ENCODE assay signal across 7 cellular contexts in the genomic region with DNA sequence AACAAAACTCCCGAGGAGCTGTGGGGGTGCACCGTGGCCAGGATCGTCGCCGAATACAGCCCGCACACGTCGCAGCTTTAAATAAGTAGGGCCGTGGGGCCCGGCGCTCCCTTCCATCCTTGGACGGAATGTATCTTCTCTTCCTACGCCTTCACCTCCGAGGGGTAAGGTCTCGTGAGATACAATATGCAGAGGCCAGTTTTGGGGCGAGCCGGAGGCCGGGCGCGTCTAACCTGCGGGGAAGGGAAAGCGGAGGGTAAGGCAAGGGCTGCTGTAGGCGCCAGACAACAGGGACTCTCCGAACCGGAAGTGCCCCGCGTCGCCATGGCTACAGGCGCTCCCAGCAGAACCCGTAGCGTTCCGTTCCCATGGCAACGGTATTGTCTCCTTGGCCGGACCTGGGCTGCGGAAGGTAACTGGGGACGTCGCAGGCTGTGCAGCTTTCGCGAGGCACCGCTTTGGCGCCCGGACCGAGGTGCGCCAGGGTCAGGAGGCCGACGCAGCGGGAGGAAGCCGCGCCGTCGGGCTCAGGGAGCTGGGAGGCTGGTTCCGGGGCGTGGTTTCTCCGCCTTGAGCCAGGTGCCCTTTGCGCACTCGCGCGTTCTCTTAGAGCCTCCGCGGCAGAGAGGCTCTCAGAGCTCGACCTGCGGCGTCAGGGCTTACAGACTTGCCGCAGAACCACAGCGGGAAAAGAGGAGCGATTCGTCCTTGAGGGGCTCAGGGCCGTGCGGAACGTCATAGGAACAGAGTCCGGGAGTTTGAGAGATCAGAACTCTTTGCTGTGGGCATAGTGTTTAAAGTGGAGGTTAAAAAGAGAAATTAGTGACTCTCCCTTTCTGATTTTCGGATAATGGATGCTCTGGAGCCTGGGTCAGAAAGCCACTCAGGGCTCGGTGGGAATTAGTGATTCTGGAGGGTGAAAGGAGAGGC. TPM values are rescaled to one million over a fixed set of nuclear protein-coding genes. Genes with fewer than 3 reads are reported as not detected.
DNase-seq lines count a peak whose midpoint lies in the region; ATAC-seq, FAIRE-seq and TF ChIP-seq lines count a peak whose summit lies in the region.

A gene with protein sequence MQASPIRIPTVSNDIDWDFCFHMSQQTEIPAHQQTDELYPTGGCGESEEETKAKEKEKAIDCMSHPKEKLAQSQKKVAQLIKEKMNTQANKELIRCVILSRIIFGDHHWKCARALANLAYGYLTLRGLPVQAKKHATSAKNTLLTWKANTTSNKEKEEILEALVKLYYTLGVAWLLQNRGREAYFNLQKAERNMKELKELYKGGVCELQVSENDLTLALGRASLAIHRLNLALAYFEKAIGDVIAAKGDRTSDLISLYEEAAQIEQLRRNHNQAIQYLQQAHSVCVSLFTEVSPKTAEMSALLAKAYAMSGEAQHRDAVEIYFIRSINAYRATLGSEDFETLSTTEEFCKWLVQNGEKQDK (plus strand): TSS at position 380 of the 930 bp plus-strand sequence. CDS start 1,508 bp downstream, outside the sequence.

- no peak for TF ChIP-seq CTCF in kidney (IDR thresholded peaks at IDR 0.05; ENCODE audit: borderline replicate concordance, extremely low read depth, insufficient read depth)

- intact Hi-C loops in kidney (cut with DNase I) = no loop called here

- ATAC-seq in HG03039 (IDR thresholded peaks at IDR 0.05; ENCODE audit: unreplicated experiment) = peak; percentile 98
- ATAC-seq in activated CD4-positive, CD25-positive, alpha-beta regulatory T cell treated with anti-CD3 and anti-CD28 coated beads, Interleukin-2, amount 50 U/mL, for 24 hours = peak; percentile 92 to 95

- no peak for FAIRE-seq in kidney (lab: Jason Lieb, UNC)

- no peaks in the 10 kb centered on the region for H3K9me3 ChIP-seq in kidney (ENCODE audit: control insufficient read depth in 1 of 2, low read length in 2 of 2)

- peak; percentile 95 for DNase-seq in NCI-H2081 treated with DMSO at 0.1 percent for 48 hours (lab: John Stamatoyannopoulos, UW)
- DNase-seq in cerebellar cortex (ENCODE audit: low spot score) = peak; percentile 90
- DNase-seq in kidney = peak; percentile 98
- DNase-seq in stimulated activated CD4-positive, alpha-beta T cell treated with anti-CD3 and anti-CD28 coated beads, Interleukin-12 subunit alpha, Interleukin-12 subunit beta, amount 100 ng/mL, for 48 hours (ENCODE audit: low read depth in 2 of 3, low spot score in 1 of 3) = peak; percentile 71 to 85 (median 78)

- no peaks in the 10 kb centered on the region for H3K36me3 ChIP-seq in kidney (ENCODE audit: control insufficient read depth in 1 of 2, insufficient read depth in 2 of 2, low read length in 2 of 2)

- H3K4me3 ChIP-seq in kidney (ENCODE audit: low read length in 2 of 2) = peak within 1 kb of the TSS; percentile 75 to 79

- peak within 1 kb of the TSS; percentile 64 to 86 for H3K9ac ChIP-seq in kidney (ENCODE audit: low read length in 2 of 2)

- peak; percentile 37 for TF ChIP-seq POLR2A in GM18526 (IDR thresholded peaks at IDR 0.05; ENCODE audit: extremely low read depth, insufficient read length)

- H3K4me1 ChIP-seq in kidney (ENCODE audit: control insufficient read depth in 1 of 2, insufficient read depth in 1 of 2, low read depth in 1 of 2, low read length in 2 of 2) = peaks cover 2 to 4% of the 10 kb centered on the region in 2 donors

- H3K27ac ChIP-seq in kidney (ENCODE audit: low read depth in 2 of 2, low read length in 2 of 2) = peak within 1 kb of the TSS; percentile 72 to 80

RNA-seq across cellular contexts. Expression of the gene that starts here (rescaled TPM):
- 1.7 TPM for total RNA-seq in kidney
- 0.39 TPM for polyA plus RNA-seq in kidney (ENCODE audit: insufficient read depth, low read depth, low replicate concordance)

Comparison
In these comparisons a context has a peak if more than half of its experiments do, and no peak if none do; other contexts are left out.
1. Peak in every context shown above with its lines: DNase-seq, ATAC-seq, H3K4me3 ChIP-seq and H3K27ac ChIP-seq.